Comparison of ENCODE assay signal across 23 cellular contexts in the genomic region with DNA sequence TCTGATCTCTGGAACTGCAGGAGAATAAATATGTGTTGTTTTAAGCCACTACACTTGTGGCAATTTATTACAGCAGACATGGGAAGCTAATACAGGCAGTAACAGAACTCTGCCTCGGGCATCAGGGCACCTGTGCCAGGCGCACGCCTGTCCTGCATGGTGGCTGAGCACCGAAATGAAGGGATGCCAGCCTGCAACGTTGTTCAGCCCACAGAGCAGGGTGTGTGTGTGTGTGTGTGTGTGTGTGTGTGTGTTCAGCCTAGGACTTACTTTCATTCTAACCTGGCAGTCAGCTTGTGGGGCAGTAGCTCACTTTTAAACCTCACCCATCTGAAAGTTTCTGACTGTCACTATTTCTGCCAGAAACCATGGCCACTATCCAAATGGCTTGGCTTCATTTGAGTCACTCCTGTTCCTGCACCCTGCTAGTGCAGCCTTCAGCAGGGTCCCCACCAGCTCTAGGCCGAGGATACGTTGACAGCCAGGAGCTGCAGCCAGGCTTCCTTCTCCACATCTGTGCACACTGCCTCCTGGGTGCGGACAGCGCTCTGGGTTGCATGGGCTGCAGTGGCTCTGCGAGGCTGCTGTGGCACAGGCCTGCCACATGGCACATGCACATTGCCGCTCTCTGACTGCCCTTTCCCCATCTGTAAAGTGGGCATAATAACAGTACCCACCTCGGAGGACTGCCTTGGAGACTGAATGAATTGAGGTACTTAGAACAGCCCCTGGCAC. TPM values are rescaled to one million over a fixed set of nuclear protein-coding genes. Genes with fewer than 3 reads are reported as not detected.
"Had no signal": no experiment of that assay in that cellular context is flagged by ENCODE, and none has a peak within 500 bp of the region (broad histone marks: within the 10 kb centered on the region; RNA-seq: fewer than 3 reads in every experiment).

No MANE protein-coding gene starts in this region.

- H3K4me3 ChIP-seq: body of pancreas, stomach, testis had no signal

- H3K9me3 ChIP-seq: body of pancreas, stomach, testis had no signal

- FAIRE-seq: endothelial cell of umbilical vein had no signal

- DNase-seq: activated CD4-positive, alpha-beta memory T cell treated with anti-CD3 and anti-CD28 coated beads for 36 hours; activated CD4-positive, alpha-beta T cell treated with anti-CD3 and anti-CD28 coated beads for 36 hours; activated CD8-positive, alpha-beta memory T cell treated with anti-CD3 and anti-CD28 coated beads, Interleukin-2, amount 10 ng/mL, durations not matched to agents 7 days and 5 days; activated T-cell treated with anti-CD3 and anti-CD28 coated beads, Interleukin-2, amount 50 U/mL, for 1 hour; amniotic stem cell; body of pancreas; central memory CD4-positive, alpha-beta T cell; cortex of kidney; effector CD4-positive, alpha-beta T cell; foreskin keratinocyte; mesendoderm; nucleus accumbens; stimulated activated CD4-positive, alpha-beta T cell treated with anti-CD3 and anti-CD28 coated beads, Interleukin-1b, Interleukin-23, amount 100 ng/mL, for 48 hours; stomach; testis had no signal

- ATAC-seq: activated CD4-positive, alpha-beta T cell treated with anti-CD3 and anti-CD28 coated beads for 36 hours; activated CD8-positive, alpha-beta memory T cell treated with anti-CD3 and anti-CD28 coated beads, Interleukin-2, amount 10 ng/mL, durations not matched to agents 7 days and 5 days; body of pancreas; foreskin keratinocyte; sciatic nerve had no signal

- H3K36me3 ChIP-seq: stomach had no signal

- H3K27me3 ChIP-seq: body of pancreas, foreskin keratinocyte, testis had no signal

- H3K27ac ChIP-seq: body of pancreas, foreskin keratinocyte, stomach, testis, VCaP had no signal

- H3K4me1 ChIP-seq: body of pancreas, stomach had no signal

RNA-seq across cellular contexts. Expression of a gene that starts 4.5 kb away (rescaled TPM):
- total RNA-seq: activated CD4-positive, alpha-beta memory T cell treated with anti-CD3 and anti-CD28 coated beads for 36 hours; activated CD4-positive, alpha-beta T cell treated with anti-CD3 and anti-CD28 coated beads for 36 hours; activated CD8-positive, alpha-beta memory T cell treated with anti-CD3 and anti-CD28 coated beads, Interleukin-2, amount 10 ng/mL, durations not matched to agents 7 days and 5 days; activated T-helper 2 cell treated with anti-CD3 and anti-CD28 coated beads, Interferon-gamma antibody, Interleukin-2, Interleukin-4, amounts not matched to agents 10 μg/mL and 5 μg/mL and 100 μg/mL, durations not matched to agents 14 hours and 24 hours and 36 hours; body of pancreas; endothelial cell of umbilical vein; foreskin keratinocyte; natural killer cell treated with Interleukin-12 subunit alpha and Interleukin-12 subunit beta and Interleukin-15 and Interleukin-18, amount 100 ng/mL, for 72 hours; progenitor cell of endocrine pancreas; sciatic nerve; stomach; T-helper 1 cell treated with Interleukin-12 subunit alpha and Interleukin-12 subunit beta and Interleukin-4 antibody, amounts not matched to agents 30 ng/mL and 1 ng/mL, for 36 hours; ureter had no signal

RNA-seq across cellular contexts. Expression of a gene that starts 10.9 kb away (rescaled TPM):
- total RNA-seq: activated CD4-positive, alpha-beta memory T cell treated with anti-CD3 and anti-CD28 coated beads for 36 hours; activated CD4-positive, alpha-beta T cell treated with anti-CD3 and anti-CD28 coated beads for 36 hours; activated CD8-positive, alpha-beta memory T cell treated with anti-CD3 and anti-CD28 coated beads, Interleukin-2, amount 10 ng/mL, durations not matched to agents 7 days and 5 days; activated T-helper 2 cell treated with anti-CD3 and anti-CD28 coated beads, Interferon-gamma antibody, Interleukin-2, Interleukin-4, amounts not matched to agents 10 μg/mL and 5 μg/mL and 100 μg/mL, durations not matched to agents 14 hours and 24 hours and 36 hours; endothelial cell of umbilical vein; T-helper 1 cell treated with Interleukin-12 subunit alpha and Interleukin-12 subunit beta and Interleukin-4 antibody, amounts not matched to agents 30 ng/mL and 1 ng/mL, for 36 hours; ureter had no signal

RNA-seq across cellular contexts. Expression of a gene that starts 45.6 kb away (rescaled TPM):
- total RNA-seq: activated CD4-positive, alpha-beta memory T cell treated with anti-CD3 and anti-CD28 coated beads for 36 hours; activated CD4-positive, alpha-beta T cell treated with anti-CD3 and anti-CD28 coated beads for 36 hours; activated CD8-positive, alpha-beta memory T cell treated with anti-CD3 and anti-CD28 coated beads, Interleukin-2, amount 10 ng/mL, durations not matched to agents 7 days and 5 days; activated T-helper 2 cell treated with anti-CD3 and anti-CD28 coated beads, Interferon-gamma antibody, Interleukin-2, Interleukin-4, amounts not matched to agents 10 μg/mL and 5 μg/mL and 100 μg/mL, durations not matched to agents 14 hours and 24 hours and 36 hours; body of pancreas; endothelial cell of umbilical vein; foreskin keratinocyte; natural killer cell treated with Interleukin-12 subunit alpha and Interleukin-12 subunit beta and Interleukin-15 and Interleukin-18, amount 100 ng/mL, for 72 hours; sciatic nerve; stomach; T-helper 1 cell treated with Interleukin-12 subunit alpha and Interleukin-12 subunit beta and Interleukin-4 antibody, amounts not matched to agents 30 ng/mL and 1 ng/mL, for 36 hours; ureter had no signal
